In genomic region chr11:119356349-119357031, GRCh38 we compare ENCODE assay signal across 8 cellular contexts. TPM values are rescaled to one million over a fixed set of nuclear protein-coding genes. Genes with fewer than 3 reads are reported as not detected.
DNase-seq lines count a peak whose midpoint lies in the region; ATAC-seq lines count a peak whose summit lies in the region.

No MANE protein-coding gene starts in this region.

- H4K20me1 ChIP-seq in BLaER1: no peaks in the 10 kb centered on the region

- H3K27ac Mint-ChIP-seq in activated CD4-positive, alpha-beta T cell treated with anti-CD3 and anti-CD28 coated beads for 36 hours: peak overlapping the region; percentile 70

- H3K4me2 ChIP-seq in BLaER1: peak overlapping the region; percentile 88

- H3K9ac ChIP-seq in BLaER1: peak overlapping the region; percentile 51

- H3K27ac ChIP-seq in BLaER1: no peak overlapping the region

- no peaks in the 10 kb centered on the region for H3K9me3 Mint-ChIP-seq in activated CD4-positive, alpha-beta T cell treated with anti-CD3 and anti-CD28 coated beads for 36 hours (ENCODE audit: low read depth)

- POLR2A ChIA-PET in activated CD4-positive, alpha-beta T cell treated with anti-CD3 and anti-CD28 coated beads for 36 hours (lab: Charles Lee): interaction anchor here (1.4 to 1.5 kb wide), 2 partner anchors 18 to 118 kb away, joined by 5 read pairs; no protein-coding TSS in a partner anchor

- H3K4me1 Mint-ChIP-seq in activated CD4-positive, alpha-beta T cell treated with anti-CD3 and anti-CD28 coated beads for 36 hours: peaks cover 17% of the 10 kb centered on the region

- DNase-seq in NAMALWA (ENCODE audit: low spot score) (peak; percentile 59), cerebellum (ENCODE audit: low spot score) (peak; percentile 88), kidney tubule cell (ENCODE audit: low spot score) (peak; percentile 71), medulla oblongata (ENCODE audit: extremely low spot score) (no peak)
- peak; percentile 89 for DNase-seq in activated CD4-positive, alpha-beta T cell treated with anti-CD3 and anti-CD28 coated beads for 36 hours
- peak; percentile 69 for DNase-seq in stimulated activated CD4-positive, alpha-beta T cell treated with anti-CD3 and anti-CD28 coated beads, Interleukin-1b, Interleukin-23, amount 100 ng/mL, for 48 hours

- H3K4me3 Mint-ChIP-seq in activated CD4-positive, alpha-beta T cell treated with anti-CD3 and anti-CD28 coated beads for 36 hours: peak overlapping the region; percentile 70

- peak; percentile 60 for ATAC-seq in GM21619 (IDR thresholded peaks at IDR 0.05; ENCODE audit: unreplicated experiment)
- peak; percentile 80 for ATAC-seq in activated CD4-positive, alpha-beta T cell treated with anti-CD3 and anti-CD28 coated beads for 36 hours

- H3K9me3 ChIP-seq in BLaER1: no peaks in the 10 kb centered on the region

- intact Hi-C loops in activated CD4-positive, alpha-beta T cell treated with anti-CD3 and anti-CD28 coated beads for 36 hours (cut with DNase I, micrococcal nuclease): loop anchor here (1.0 kb wide), 4 partner anchors 18 to 118 kb away; partner anchors contain the start of genes RNF26 (in 1 of the 2) and USP2 (in 1 of the 2)

- peaks cover 29% of the 10 kb centered on the region for H3K27me3 Mint-ChIP-seq in activated CD4-positive, alpha-beta T cell treated with anti-CD3 and anti-CD28 coated beads for 36 hours

- peaks cover 17% of the 10 kb centered on the region for H3K36me3 ChIP-seq in BLaER1

- CTCF ChIA-PET in activated CD4-positive, alpha-beta T cell treated with anti-CD3 and anti-CD28 coated beads for 36 hours (lab: Charles Lee): interaction anchor here (0.6 to 4.8 kb wide), 40 partner anchors 9 to 291 kb away, joined by 3 to 153 read pairs (median 4); partner anchors contain the start of genes C1QTNF5, HMBS and USP2

- H3K36me3 Mint-ChIP-seq in activated CD4-positive, alpha-beta T cell treated with anti-CD3 and anti-CD28 coated beads for 36 hours (ENCODE audit: low read depth): no peaks in the 10 kb centered on the region

- H3K27me3 ChIP-seq in BLaER1: no peaks in the 10 kb centered on the region

- peaks cover 42% of the 10 kb centered on the region for H3K4me1 ChIP-seq in BLaER1

- peak overlapping the region; percentile 65 for H3K4me3 ChIP-seq in BLaER1

RNA-seq across cellular contexts. Expression of gene MFRP, which starts 10.0 kb away (rescaled TPM):
- not detected for total RNA-seq in activated CD4-positive, alpha-beta T cell treated with anti-CD3 and anti-CD28 coated beads for 36 hours
- not detected for total RNA-seq in cerebellum

RNA-seq across cellular contexts. Expression of gene C1QTNF5, which starts 15.8 kb away (rescaled TPM):
- total RNA-seq in activated CD4-positive, alpha-beta T cell treated with anti-CD3 and anti-CD28 coated beads for 36 hours: not detected
- 3.4 TPM for total RNA-seq in cerebellum

RNA-seq across cellular contexts. Expression of gene RNF26, which starts 22.2 kb away (rescaled TPM):
- 10 to 100 TPM; 29.9 TPM for total RNA-seq in activated CD4-positive, alpha-beta T cell treated with anti-CD3 and anti-CD28 coated beads for 36 hours
- total RNA-seq in cerebellum: 3.8 TPM

RNA-seq across cellular contexts. Expression of gene USP2, which starts 25.0 kb away (rescaled TPM):
- total RNA-seq in activated CD4-positive, alpha-beta T cell treated with anti-CD3 and anti-CD28 coated beads for 36 hours: under 1 TPM; 0.58 to 0.71 TPM
- 1.1 TPM for total RNA-seq in cerebellum

RNA-seq across cellular contexts. Expression of gene MCAM, which starts 39.6 kb away (rescaled TPM):
- 1 to 10 TPM; 6.8 to 6.9 TPM for total RNA-seq in activated CD4-positive, alpha-beta T cell treated with anti-CD3 and anti-CD28 coated beads for 36 hours
- 12.1 TPM for total RNA-seq in cerebellum
